11 cellular contexts compared by ENCODE assay signal in the genomic region with DNA sequence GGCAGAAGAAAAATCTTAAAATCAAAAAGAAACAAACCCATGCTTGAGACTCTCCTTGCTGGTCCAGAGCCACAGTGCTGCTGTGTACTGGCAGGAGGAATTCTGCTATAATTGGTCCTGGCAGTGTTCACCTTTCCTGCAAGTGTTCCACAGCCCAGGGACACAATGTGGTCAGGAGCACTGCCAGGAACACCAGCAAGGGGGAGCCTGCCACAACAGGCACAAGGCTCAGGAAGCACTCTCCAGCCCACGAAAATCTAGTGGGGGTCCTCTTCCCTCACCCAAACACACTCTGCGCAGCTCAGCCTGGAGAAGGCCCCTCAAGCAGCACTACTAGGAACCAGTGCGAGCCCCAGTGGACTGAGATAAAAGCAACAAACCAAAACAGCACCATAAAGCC.
A peak's percentile ranks its signal among the peaks of the same experiment; 100 is the strongest.
DNase-seq lines count a peak whose midpoint lies in the region; ATAC-seq and TF ChIP-seq lines count a peak whose summit lies in the region.
"Had no signal": no experiment of that assay in that cellular context is flagged by ENCODE, and none has a peak within 500 bp of the region (broad histone marks: within the 10 kb centered on the region; RNA-seq: fewer than 3 reads in every experiment).

No MANE protein-coding gene starts in this region.

- intact Hi-C loops in Calu3 (cut with micrococcal nuclease; ENCODE audit: unreplicated experiment), result no loop called here

- DNase-seq in DMS53 (lab: John Stamatoyannopoulos, UW) (peak; percentile 4), DMS53 treated with DMSO at 0.1 percent for 48 hours (lab: John Stamatoyannopoulos, UW; ENCODE audit: unreplicated experiment) (no peak), cerebellar nuclear complex (lab: John Stamatoyannopoulos, UW) (peak; percentile 54 to 75), iPS-NIHi11 (ENCODE audit: low spot score) (peak; percentile 39), amniotic stem cell (lab: John Stamatoyannopoulos, UW) (no peak), Calu3 (no peak)
- DNase-seq: activated naive CD4-positive, alpha-beta T cell treated with Interleukin-2 at 50 U/mL for 16 hours; RPMI8226 had no signal

- H3K27ac Mint-ChIP-seq in Calu3 (ENCODE audit: unreplicated experiment), result no peak overlapping the region
- H3K27ac Mint-ChIP-seq: nephron had no signal

- no peak for TF ChIP-seq CTCF in Calu3 (IDR thresholded peaks at IDR 0.05; ENCODE audit: unreplicated experiment)

- H3K36me3 Mint-ChIP-seq in Calu3 (ENCODE audit: insufficient read depth, unreplicated experiment), result peaks cover 8% of the 10 kb centered on the region

- H3K4me3 Mint-ChIP-seq in Calu3 (ENCODE audit: low read depth, unreplicated experiment), result no peak overlapping the region
- H3K4me3 Mint-ChIP-seq: nephron had no signal

- no peak for ATAC-seq in GM18867 (IDR thresholded peaks at IDR 0.05; ENCODE audit: unreplicated experiment)

- H3K27me3 Mint-ChIP-seq in Calu3 (ENCODE audit: unreplicated experiment), result no peaks in the 10 kb centered on the region

- H3K27ac ChIP-seq in temporal lobe (ENCODE audit: low read depth, low read length), result peak overlapping the region; percentile 80

- no TSS peak for BruUV-seq in Calu3 (replicated peaks; lab: Mats Ljungman, UMichigan)

- CTCF ChIA-PET in Calu3 (lab: Charles Lee), result no interaction called here

- no peaks in the 10 kb centered on the region for H3K4me1 Mint-ChIP-seq in Calu3 (ENCODE audit: low read depth, unreplicated experiment)
- H3K4me1 Mint-ChIP-seq: nephron had no signal

- no peaks in the 10 kb centered on the region for H3K9me3 Mint-ChIP-seq in Calu3 (ENCODE audit: low read depth, unreplicated experiment)

Comparison
In these comparisons a context has a peak if more than half of its experiments do, and no peak if none do; other contexts are left out.
1. DNase-seq: peak in DMS53 (single experiment), cerebellar nuclear complex (2 of 2) and iPS-NIHi11 (single experiment); none in DMS53 treated with DMSO at 0.1 percent for 48 hours (single experiment), amniotic stem cell (single experiment) and Calu3 (single experiment).